In genomic region chr3:194138732-194139084, GRCh38 we compare ENCODE assay signal across 11 cellular contexts. TPM values are rescaled to one million over a fixed set of nuclear protein-coding genes. Genes with fewer than 3 reads are reported as not detected.
A peak's percentile ranks its signal among the peaks of the same experiment; 100 is the strongest.
DNase-seq lines count a peak whose midpoint lies in the region; ATAC-seq and TF ChIP-seq lines count a peak whose summit lies in the region.
"Had no signal": no experiment of that assay in that cellular context is flagged by ENCODE, and none has a peak within 500 bp of the region (broad histone marks: within the 10 kb centered on the region; RNA-seq: fewer than 3 reads in every experiment).

No MANE protein-coding gene starts in this region.

- intact Hi-C loops in sigmoid colon (cut with DNase I): loop anchor here (2.0 to 5.0 kb wide), 2 partner anchors 69 to 350 kb away; no protein-coding TSS in a partner anchor

- POLR2A ChIA-PET in HEK293 (lab: Yijun Ruan, JAX): interaction anchor here (0.6 to 9.5 kb wide), 7 partner anchors 68 to 357 kb away, joined by 4 to 145 read pairs (median 13); no protein-coding TSS in a partner anchor

- TF ChIP-seq EP300 in sigmoid colon (IDR thresholded peaks at IDR 0.05): no peak

- ATAC-seq in GM21619 (IDR thresholded peaks at IDR 0.05; ENCODE audit: unreplicated experiment): no peak
- no peak for ATAC-seq in stimulated activated memory B cell treated with anti-CD40 and anti-IgM and Interleukin-4, amounts not matched to agents 10 μg/mL and 1 μg/mL and 100 μg/mL, for 72 hours
- ATAC-seq: naive thymus-derived CD8-positive, alpha-beta T cell had no signal

- DNase-seq in hepatic stellate cell (ENCODE audit: low spot score) (peak; percentile 37), sigmoid colon (no peak), DMS114 treated with DMSO at 0.1 percent for 48 hours (lab: John Stamatoyannopoulos, UW; ENCODE audit: unreplicated experiment) (no peak), iPS-NIHi7 (ENCODE audit: extremely low spot score) (no peak)
- DNase-seq: activated naive CD8-positive, alpha-beta T cell treated with anti-CD3 and anti-CD28 coated beads, Interleukin-2, amount 10 ng/mL, durations not matched to agents 7 days and 5 days; naive thymus-derived CD8-positive, alpha-beta T cell had no signal

- TF ChIP-seq CTCF in HEK293 (tag by site-specific recombination; IDR thresholded peaks at IDR 0.05) (no peak), VCaP (conservative IDR thresholded peaks at IDR 0.05) (no peak), sigmoid colon (IDR thresholded peaks at IDR 0.05) (no peak)

- H3K4me1 Mint-ChIP-seq in stimulated activated memory B cell treated with anti-CD40 and anti-IgM and Interleukin-4, amounts not matched to agents 10 μg/mL and 1 μg/mL and 100 μg/mL, for 72 hours: peaks cover 48% of the 10 kb centered on the region

- H3K27me3 ChIP-seq in sigmoid colon: no peaks in the 10 kb centered on the region

- CTCF ChIA-PET in HEK293 (lab: Yijun Ruan, JAX): interaction anchor here (0.7 to 3.8 kb wide), 6 partner anchors 41 to 358 kb away, joined by 3 to 25 read pairs (median 4); no protein-coding TSS in a partner anchor

- H3K36me3 Mint-ChIP-seq in stimulated activated memory B cell treated with anti-CD40 and anti-IgM and Interleukin-4, amounts not matched to agents 10 μg/mL and 1 μg/mL and 100 μg/mL, for 72 hours: no peaks in the 10 kb centered on the region
- H3K36me3 Mint-ChIP-seq: activated naive CD8-positive, alpha-beta T cell treated with anti-CD3 and anti-CD28 coated beads, Interleukin-2, amount 10 ng/mL, durations not matched to agents 7 days and 5 days had no signal

- H3K27ac Mint-ChIP-seq in stimulated activated memory B cell treated with anti-CD40 and anti-IgM and Interleukin-4, amounts not matched to agents 10 μg/mL and 1 μg/mL and 100 μg/mL, for 72 hours: no peak overlapping the region
- H3K27ac Mint-ChIP-seq: activated naive CD8-positive, alpha-beta T cell treated with anti-CD3 and anti-CD28 coated beads, Interleukin-2, amount 10 ng/mL, durations not matched to agents 7 days and 5 days; T-helper 2 cell treated with Interferon-gamma antibody and Interleukin-4, amounts not matched to agents 5 μg/mL and 100 μg/mL, for 36 hours had no signal

- 15 to 58% methylated on average over 4 of the region's 4 CpGs for WGBS in sigmoid colon, 2 donors

- H3K27me3 Mint-ChIP-seq in stimulated activated memory B cell treated with anti-CD40 and anti-IgM and Interleukin-4, amounts not matched to agents 10 μg/mL and 1 μg/mL and 100 μg/mL, for 72 hours: peaks cover 22% of the 10 kb centered on the region

- H3K9me3 ChIP-seq in HEK293 (ENCODE audit: control insufficient read depth, insufficient read depth, low read depth, low read length) (no peaks in the 10 kb centered on the region), sigmoid colon (no peaks in the 10 kb centered on the region)

- TF ChIP-seq POLR2A in sigmoid colon (IDR thresholded peaks at IDR 0.05): no peak

- H3K36me3 ChIP-seq in HEK293 (ENCODE audit: control insufficient read depth in 2 of 2, insufficient read depth in 1 of 2, low read length in 2 of 2) (peaks cover 5 to 26% of the 10 kb centered on the region in 2 experiments; a peak in 2 of 3 replicates), sigmoid colon (no peaks in the 10 kb centered on the region)

- no peaks in the 10 kb centered on the region for H3K9me3 Mint-ChIP-seq in stimulated activated memory B cell treated with anti-CD40 and anti-IgM and Interleukin-4, amounts not matched to agents 10 μg/mL and 1 μg/mL and 100 μg/mL, for 72 hours
- H3K9me3 Mint-ChIP-seq: activated naive CD8-positive, alpha-beta T cell treated with anti-CD3 and anti-CD28 coated beads, Interleukin-2, amount 10 ng/mL, durations not matched to agents 7 days and 5 days; naive thymus-derived CD8-positive, alpha-beta T cell; T-helper 2 cell treated with Interferon-gamma antibody and Interleukin-4, amounts not matched to agents 5 μg/mL and 100 μg/mL, for 36 hours had no signal

- H3K4me3 Mint-ChIP-seq in stimulated activated memory B cell treated with anti-CD40 and anti-IgM and Interleukin-4, amounts not matched to agents 10 μg/mL and 1 μg/mL and 100 μg/mL, for 72 hours: no peak overlapping the region

- H3K4me1 ChIP-seq in HEK293 (ENCODE audit: control insufficient read depth, insufficient read depth, low read length): peaks cover 9% of the 10 kb centered on the region
- peaks cover 0 to 72% (median 65%) of the 10 kb centered on the region in 4 donors for H3K4me1 ChIP-seq in sigmoid colon

- H3K4me3 ChIP-seq in HEK293 (ENCODE audit: low read depth, low read length): peak overlapping the region; percentile 93
- H3K4me3 ChIP-seq in sigmoid colon: peak overlapping the region in 3 of 4 donors; percentile 56 to 67 (median 63)

- peak overlapping the region; percentile 100 for H3K27ac ChIP-seq in HEK293 (ENCODE audit: extremely low read depth, low read depth, low read length)
- peak overlapping the region; percentile 98; the same call in 1 of the 2 replicates for H3K27ac ChIP-seq in VCaP
- H3K27ac ChIP-seq in sigmoid colon: peak overlapping the region; percentile 90 to 99 (median 96)

TF ChIP-seq in HEK293, 187 proteins besides CTCF, POLR2A, EP300 and RAD21:
- no peak for TF ChIP-seq KLF1 (tag by site-specific recombination; IDR thresholded peaks at IDR 0.05)
- no peak for TF ChIP-seq ZNF132 (tag by site-specific recombination; IDR thresholded peaks at IDR 0.05; ENCODE audit: borderline replicate concordance)
- TF ChIP-seq ZNF645 (tag by site-specific recombination; IDR thresholded peaks at IDR 0.05): no peak
- TF ChIP-seq ZNF366 (tag by site-specific recombination; conservative IDR thresholded peaks at IDR 0.05): no peak
- 0 out of 2 replicates have a peak, but pooled peaks have one; percentile 57 for TF ChIP-seq PRDM6 (tag by site-specific recombination; IDR thresholded peaks at IDR 0.05)

RNA-seq across cellular contexts. Expression of gene HES1, which starts 2.8 kb away (rescaled TPM):
- 10 to 100 TPM; 17.4 to 35.0 (median 23.4) TPM for total RNA-seq in sigmoid colon
- 10 to 100 TPM; 24.0 to 47.4 (median 45.4) TPM for polyA plus RNA-seq in sigmoid colon
- total RNA-seq: activated naive CD8-positive, alpha-beta T cell treated with anti-CD3 and anti-CD28 coated beads, Interleukin-2, amount 10 ng/mL, durations not matched to agents 7 days and 5 days; naive thymus-derived CD8-positive, alpha-beta T cell had no signal
- polyA plus RNA-seq: naive thymus-derived CD8-positive, alpha-beta T cell had no signal
